Comparison of ENCODE assay signal across 1 cellular context in genomic region chr9:94586814-94587213, GRCh38.
TF ChIP-seq lines count a peak whose summit lies in the region.

No MANE protein-coding gene starts in this region.

TF ChIP-seq in HepG2, 621 proteins besides CTCF, POLR2A, EP300 and RAD21 (continued from another document):
- no peak for TF ChIP-seq ZNF782 (CRISPR knock-in tag; IDR thresholded peaks at IDR 0.05; ENCODE audit: borderline replicate concordance)
- no peak for TF ChIP-seq ZNF652 (CRISPR knock-in tag; IDR thresholded peaks at IDR 0.05; ENCODE audit: borderline replicate concordance, low read depth)
- no peak for TF ChIP-seq NR2F2 (IDR thresholded peaks at IDR 0.05; ENCODE audit: borderline replicate concordance, low read depth)
- no peak for TF ChIP-seq DDIT3 (CRISPR knock-in tag; IDR thresholded peaks at IDR 0.05)
- TF ChIP-seq DPF2 (CRISPR knock-in tag; IDR thresholded peaks at IDR 0.05; ENCODE audit: borderline replicate concordance, low read depth): no peak
- TF ChIP-seq ZNF770 (CRISPR knock-in tag; IDR thresholded peaks at IDR 0.05): no peak
- no peak for TF ChIP-seq KDM2A (CRISPR knock-in tag; IDR thresholded peaks at IDR 0.05; ENCODE audit: borderline replicate concordance, low read depth)
